In genomic region chr19:15424692-15425272, GRCh38 we compare ENCODE assay signal across 31 cellular contexts. TPM values are rescaled to one million over a fixed set of nuclear protein-coding genes. Genes with fewer than 3 reads are reported as not detected.
"Had no signal": no experiment of that assay in that cellular context is flagged by ENCODE, and none has a peak within 500 bp of the region (broad histone marks: within the 10 kb centered on the region; RNA-seq: fewer than 3 reads in every experiment).

No MANE protein-coding gene starts in this region.

- H3K27me3 ChIP-seq: brain microvascular endothelial cell had no signal

- H3K27me3 Mint-ChIP-seq: activated CD4-positive, alpha-beta T cell treated with anti-CD3 and anti-CD28 coated beads, Interleukin-2, amount 10 ng/mL, durations not matched to agents 24 days and 14 days; activated CD8-positive, alpha-beta T cell treated with anti-CD3 and anti-CD28 coated beads for 36 hours; activated naive CD4-positive, alpha-beta T cell treated with anti-CD3 and anti-CD28 coated beads, Interleukin-2, amount 50 U/mL, for 24 hours; activated T-cell treated with anti-CD3 and anti-CD28 coated beads, Interleukin-2, amount 50 U/mL, for 24 hours had no signal

- H3K27ac ChIP-seq: brain microvascular endothelial cell had no signal

- H3K27ac Mint-ChIP-seq: activated CD4-positive, alpha-beta T cell treated with anti-CD3 and anti-CD28 coated beads, Interleukin-2, amount 10 ng/mL, durations not matched to agents 24 days and 14 days; activated CD8-positive, alpha-beta T cell treated with anti-CD3 and anti-CD28 coated beads for 36 hours; activated naive CD4-positive, alpha-beta T cell treated with anti-CD3 and anti-CD28 coated beads, Interleukin-2, amount 50 U/mL, for 24 hours; activated T-cell treated with anti-CD3 and anti-CD28 coated beads, Interleukin-2, amount 50 U/mL, for 24 hours; activated T-helper 2 cell treated with anti-CD3 and anti-CD28 coated beads, Interferon-gamma antibody, Interleukin-2, Interleukin-4, amounts not matched to agents 10 μg/mL and 5 μg/mL and 100 μg/mL, durations not matched to agents 14 hours and 24 hours and 36 hours had no signal

- H3K4me3 Mint-ChIP-seq: activated CD4-positive, alpha-beta T cell treated with anti-CD3 and anti-CD28 coated beads, Interleukin-2, amount 10 ng/mL, durations not matched to agents 24 days and 14 days; activated CD8-positive, alpha-beta T cell treated with anti-CD3 and anti-CD28 coated beads for 36 hours; activated naive CD4-positive, alpha-beta T cell treated with anti-CD3 and anti-CD28 coated beads, Interleukin-2, amount 50 U/mL, for 24 hours; activated T-cell treated with anti-CD3 and anti-CD28 coated beads, Interleukin-2, amount 50 U/mL, for 24 hours had no signal

- DNase-seq: activated CD4-positive, alpha-beta T cell treated with anti-CD3 and anti-CD28 coated beads, Interleukin-2, amount 10 ng/mL, durations not matched to agents 24 days and 14 days; activated CD4-positive, alpha-beta T cell treated with anti-CD3 and anti-CD28 coated beads, Interleukin-2, amount 50 U/mL, for 4 hours; activated CD8-positive, alpha-beta T cell treated with anti-CD3 and anti-CD28 coated beads for 36 hours; activated gamma-delta T cell; activated naive CD4-positive, alpha-beta T cell treated with Interleukin-2 at 50 U/mL for 16 hours; activated T-cell treated with anti-CD3 and anti-CD28 coated beads, Interleukin-2, amount 50 U/mL, for 24 hours; amniotic stem cell; aorta; brain microvascular endothelial cell; central memory CD4-positive, alpha-beta T cell; Karpas-422; KBM-7; NCI-H1105; NCI-H1417 treated with DMSO at 0.1 percent for 48 hours; NCI-H1694; NCI-H1930; NCI-H2081 treated with DMSO at 0.1 percent for 48 hours; NCI-H226; NCI-H446 treated with DMSO at 0.1 percent for 48 hours; NCI-H524; NCI-H69; SW 1271; T-helper 1 cell; T-helper 2 cell; T1000 had no signal

- ATAC-seq: activated CD8-positive, alpha-beta T cell treated with anti-CD3 and anti-CD28 coated beads for 36 hours; Panc1 had no signal

- H3K9me3 Mint-ChIP-seq: activated CD4-positive, alpha-beta T cell treated with anti-CD3 and anti-CD28 coated beads, Interleukin-2, amount 10 ng/mL, durations not matched to agents 24 days and 14 days; activated naive CD4-positive, alpha-beta T cell treated with anti-CD3 and anti-CD28 coated beads, Interleukin-2, amount 50 U/mL, for 24 hours; activated T-cell treated with anti-CD3 and anti-CD28 coated beads, Interleukin-2, amount 50 U/mL, for 24 hours had no signal

RNA-seq across cellular contexts. Expression of gene RASAL3, which starts 39.6 kb away (rescaled TPM):
- total RNA-seq: MCF 10A had no signal

RNA-seq across cellular contexts. Expression of gene PGLYRP2, which starts 54.5 kb away (rescaled TPM):
- total RNA-seq: activated CD4-positive, alpha-beta T cell treated with anti-CD3 and anti-CD28 coated beads, Interleukin-2, amount 10 ng/mL, durations not matched to agents 24 days and 14 days; activated CD8-positive, alpha-beta memory T cell treated with anti-CD3 and anti-CD28 coated beads for 36 hours; activated T-helper 2 cell treated with anti-CD3 and anti-CD28 coated beads, Interferon-gamma antibody, Interleukin-2, Interleukin-4, amounts not matched to agents 10 μg/mL and 5 μg/mL and 100 μg/mL, durations not matched to agents 14 hours and 24 hours and 36 hours; aorta; MCF 10A; RPMI7951 had no signal
- polyA plus RNA-seq: aorta had no signal
